25 cellular contexts compared by ENCODE assay signal in genomic region chr18:68041327-68041726, GRCh38.
A peak's percentile ranks its signal among the peaks of the same experiment; 100 is the strongest.
DNase-seq lines count a peak whose midpoint lies in the region; ATAC-seq and TF ChIP-seq lines count a peak whose summit lies in the region.
"Had no signal": no experiment of that assay in that cellular context is flagged by ENCODE, and none has a peak within 500 bp of the region (broad histone marks: within the 10 kb centered on the region; RNA-seq: fewer than 3 reads in every experiment).

No MANE protein-coding gene starts in this region.

- no peak overlapping the region for H3K23ac ChIP-seq in mesenchymal stem cell (ENCODE audit: low read length in 2 of 2)

- no peak overlapping the region for H4K91ac ChIP-seq in mesenchymal stem cell (ENCODE audit: low read length)

- intact Hi-C loops in OCI-LY7 (cut with micrococcal nuclease; ENCODE audit: unreplicated experiment), result loop anchor here (10.0 kb wide), 1 partner anchor 63 kb away; no protein-coding TSS in a partner anchor

- H3K18ac ChIP-seq in mesenchymal stem cell (ENCODE audit: low read depth in 1 of 2, low read length in 2 of 2), result no peak overlapping the region

- peak overlapping the region; percentile 69 for H3K27ac ChIP-seq in SJCRH30
- H3K27ac ChIP-seq in mesenchymal stem cell (ENCODE audit: low read length, poor library complexity, severe bottlenecking), result no peak overlapping the region
- H3K27ac ChIP-seq in OCI-LY7 (ENCODE audit: low read depth, low read length, poor library complexity, severe bottlenecking), result no peak overlapping the region
- H3K27ac ChIP-seq: BLaER1, PC-9 had no signal

- no TSS peak for BruUV-seq in OCI-LY7 (replicated peaks; lab: Mats Ljungman, UMichigan)

- no peaks in the 10 kb centered on the region for H4K20me1 ChIP-seq in OCI-LY7 (ENCODE audit: insufficient read depth, low read length)
- H4K20me1 ChIP-seq: BLaER1 had no signal

- H3K9me3 ChIP-seq in SJCRH30 (replicated peaks) (no peaks in the 10 kb centered on the region; the same call in 1 of the 2 replicates), mesenchymal stem cell (ENCODE audit: control insufficient read depth, low read length) (peaks cover 3% of the 10 kb centered on the region), OCI-LY7 (ENCODE audit: low read length) (no peaks in the 10 kb centered on the region)
- H3K9me3 ChIP-seq: BLaER1, MG63 had no signal

- no peak for ATAC-seq in GM21381 (IDR thresholded peaks at IDR 0.05; ENCODE audit: unreplicated experiment)
- no peak for ATAC-seq in HG03342 (IDR thresholded peaks at IDR 0.05; ENCODE audit: unreplicated experiment)

- no peak overlapping the region for H2BK5ac ChIP-seq in mesenchymal stem cell (ENCODE audit: low read depth, low read length, poor library complexity, severe bottlenecking)

- no peaks in the 10 kb centered on the region for H3K36me3 ChIP-seq in SJCRH30
- H3K36me3 ChIP-seq in mesenchymal stem cell (ENCODE audit: control insufficient read depth in 1 of 2, insufficient read depth in 2 of 2, low read depth in 1 of 2, low read length in 2 of 2), result no peaks in the 10 kb centered on the region
- no peaks in the 10 kb centered on the region for H3K36me3 ChIP-seq in OCI-LY7 (ENCODE audit: insufficient read depth, low read length)
- H3K36me3 ChIP-seq: BLaER1, MG63 had no signal

- H2AK5ac ChIP-seq in mesenchymal stem cell (ENCODE audit: low read length, severe bottlenecking), result no peak overlapping the region

- H3K4ac ChIP-seq in mesenchymal stem cell (ENCODE audit: low read depth in 1 of 2, low read length in 2 of 2), result no peak overlapping the region

- no peak overlapping the region for H2BK15ac ChIP-seq in mesenchymal stem cell (ENCODE audit: low read depth, poor library complexity, severe bottlenecking)

- H3K4me3 ChIP-seq in AG10803 (ENCODE audit: low read length), result no peak overlapping the region
- H3K4me3 ChIP-seq in SJCRH30, result no peak overlapping the region
- no peak overlapping the region for H3K4me3 ChIP-seq in mesenchymal stem cell (ENCODE audit: insufficient read depth in 1 of 2, low read depth in 1 of 2, low read length in 2 of 2)
- H3K4me3 ChIP-seq in skeletal muscle cell (ENCODE audit: low read depth, low read length), result no peak overlapping the region
- H3K4me3 ChIP-seq in OCI-LY7 (ENCODE audit: low read depth, low read length, poor library complexity, severe bottlenecking), result no peak overlapping the region
- H3K4me3 ChIP-seq: BLaER1, MG63, PC-9 had no signal

- H3K4me1 ChIP-seq in SJCRH30 (peaks cover 15% of the 10 kb centered on the region), mesenchymal stem cell (ENCODE audit: control insufficient read depth, insufficient read depth, low read depth, low read length) (no peaks in the 10 kb centered on the region), OCI-LY7 (ENCODE audit: insufficient read depth, low read length, poor library complexity, severe bottlenecking) (no peaks in the 10 kb centered on the region)
- H3K4me1 ChIP-seq: BLaER1 had no signal

- CTCF ChIA-PET in OCI-LY7 (lab: Charles Lee; ENCODE audit: unreplicated experiment), result no interaction called here

- H3K79me1 ChIP-seq in mesenchymal stem cell (replicated peaks; ENCODE audit: low read length, poor library complexity, severe bottlenecking), result no peaks in the 10 kb centered on the region

- no peak overlapping the region for H3K14ac ChIP-seq in mesenchymal stem cell (ENCODE audit: low read length in 2 of 2)

- H3K9me2 ChIP-seq in OCI-LY7 (ENCODE audit: insufficient read depth, low read length), result no peaks in the 10 kb centered on the region

- H3K4me2 ChIP-seq in mesenchymal stem cell (ENCODE audit: low read length, poor library complexity, severe bottlenecking) (no peak overlapping the region), OCI-LY7 (ENCODE audit: low read length) (no peak overlapping the region)
- H3K4me2 ChIP-seq: BLaER1, PC-9 had no signal

- no peak overlapping the region for H3K9ac ChIP-seq in mesenchymal stem cell (ENCODE audit: low read length)
- H3K9ac ChIP-seq: BLaER1 had no signal

- DNase-seq in AG10803 (ENCODE audit: low read depth) (peak; percentile 48), SJCRH30 (peak; percentile 73), mesenchymal stem cell (peak; percentile 41), skeletal muscle cell (ENCODE audit: low read depth) (peak; percentile 73), OCI-LY7 (ENCODE audit: low spot score) (no peak)
- DNase-seq: 8988T; ACHN; CD4-positive, CD25-positive, alpha-beta regulatory T cell; DMS153; DND-41; Karpas-422; MG63; NCI-H1105 treated with DMSO at 0.1 percent for 48 hours; NCI-H146; NCI-H1930; NCI-H2107; NCI-H446; NCI-H524 treated with DMSO at 0.1 percent for 48 hours; NCI-H774; PC-9; RPMI8226; SHP77 had no signal

- TF ChIP-seq CTCF in AG10803 (conservative IDR thresholded peaks at IDR 0.05; ENCODE audit: low read length) (no peak), OCI-LY7 (conservative IDR thresholded peaks at IDR 0.05; ENCODE audit: low read length) (no peak)

- no peaks in the 10 kb centered on the region for H3K27me3 ChIP-seq in SJCRH30
- H3K27me3 ChIP-seq in mesenchymal stem cell (ENCODE audit: control insufficient read depth in 1 of 2, insufficient read depth in 1 of 2, low read length in 2 of 2), result no peaks in the 10 kb centered on the region
- H3K27me3 ChIP-seq: BLaER1, MG63 had no signal

- H2BK12ac ChIP-seq in mesenchymal stem cell (ENCODE audit: low read length in 2 of 2), result no peak overlapping the region

- H2AFZ ChIP-seq in mesenchymal stem cell (ENCODE audit: low read depth, low read length) (no peak overlapping the region), OCI-LY7 (ENCODE audit: low read length) (no peak overlapping the region)
- H2AFZ ChIP-seq: PC-9 had no signal

- no peaks in the 10 kb centered on the region for H3K79me2 ChIP-seq in OCI-LY7 (ENCODE audit: insufficient read depth, low read depth, low read length)

- H4K8ac ChIP-seq in mesenchymal stem cell (ENCODE audit: low read length), result no peak overlapping the region

- POLR2A ChIA-PET in OCI-LY7 (lab: Charles Lee), result no interaction called here

- no peak overlapping the region for H2BK120ac ChIP-seq in mesenchymal stem cell (ENCODE audit: low read depth, low read length)

- 82% methylated on average over 4 of the region's 4 CpGs for WGBS in mesenchymal stem cell
